Comparison of ENCODE assay signal across 24 cellular contexts in the genomic region with DNA sequence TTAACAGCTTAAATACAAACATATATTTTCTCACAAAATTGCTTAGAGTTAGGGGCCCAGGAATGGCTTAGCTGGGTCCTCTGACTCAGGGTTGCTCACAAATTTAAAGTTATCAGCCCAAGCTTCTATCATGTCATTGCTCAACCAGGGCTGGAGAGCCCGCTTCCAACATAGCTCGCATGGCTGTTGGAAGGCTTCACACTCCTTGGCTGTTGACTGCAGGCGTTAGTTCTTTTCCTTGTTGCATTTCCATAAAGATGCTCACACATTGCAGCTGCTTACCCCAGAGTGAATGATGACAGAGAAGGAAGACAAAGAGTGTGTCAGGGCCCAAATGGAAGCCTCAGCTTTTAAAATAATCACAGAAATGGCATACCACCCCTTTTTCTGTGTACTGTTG.
"Had no signal": no experiment of that assay in that cellular context is flagged by ENCODE, and none has a peak within 500 bp of the region (broad histone marks: within the 10 kb centered on the region; RNA-seq: fewer than 3 reads in every experiment).

No MANE protein-coding gene starts in this region.

- H3K4me1 ChIP-seq: breast epithelium, SJSA1 had no signal

- H3K9me3 ChIP-seq: breast epithelium, SJSA1 had no signal

- H3K36me3 ChIP-seq: breast epithelium, SJSA1 had no signal

- H3K4me3 ChIP-seq: breast epithelium, SJSA1 had no signal

- DNase-seq: activated CD4-positive, alpha-beta T cell treated with anti-CD3 and anti-CD28 coated beads, Interleukin-2, amount 10 ng/mL, durations not matched to agents 24 days and 14 days; activated CD4-positive, alpha-beta T cell treated with anti-CD3 and anti-CD28 coated beads, Interleukin-2, amount 50 U/mL, for 48 hours; activated CD4-positive, CD25-positive, alpha-beta regulatory T cell treated with anti-CD3 and anti-CD28 coated beads, Interleukin-2, amount 50 U/mL, for 72 hours; activated CD8-positive, alpha-beta memory T cell treated with anti-CD3 and anti-CD28 coated beads, Interleukin-2, amount 10 ng/mL, durations not matched to agents 7 days and 5 days; activated gamma-delta T cell; activated naive CD4-positive, alpha-beta T cell treated with anti-CD3 and anti-CD28 coated beads, Interleukin-2, amount 10 ng/mL, durations not matched to agents 7 days and 5 days; activated naive CD8-positive, alpha-beta T cell treated with anti-CD3 and anti-CD28 coated beads for 36 hours; activated T-cell treated with anti-CD3 and anti-CD28 coated beads, Interleukin-2, amount 50 U/mL, for 4 hours; caudate nucleus; KG1; NCI-H1092; NCI-H1930; NCI-H510A; NCI-H526 treated with DMSO at 0.1 percent for 48 hours; NK-92 treated with Interleukin-12 subunit alpha and Interleukin-12 subunit beta, amount 100 ng/mL, for 24 hours; OCI-M1; Right ventricle myocardium superior; SW 1271 had no signal

- ATAC-seq: activated CD8-positive, alpha-beta memory T cell treated with anti-CD3 and anti-CD28 coated beads, Interleukin-2, amount 10 ng/mL, durations not matched to agents 7 days and 5 days; activated T-cell treated with anti-CD3 and anti-CD28 coated beads, Interleukin-2, amount 50 U/mL, for 4 hours; activated T-helper 17 cell treated with anti-CD3 and anti-CD28 coated beads, Interleukin-2, amount 50 U/mL, for 72 hours; Panc1; WTC11 had no signal

- H3K27ac ChIP-seq: breast epithelium, RWPE1, SJSA1 had no signal

- H3K27me3 ChIP-seq: breast epithelium had no signal
